19 cellular contexts compared by ENCODE assay signal in genomic region chr22:20092477-20092854, GRCh38. TPM values are rescaled to one million over a fixed set of nuclear protein-coding genes. Genes with fewer than 3 reads are reported as not detected.
DNase-seq lines count a peak whose midpoint lies in the region; ATAC-seq, FAIRE-seq and TF ChIP-seq lines count a peak whose summit lies in the region.
"Had no signal": no experiment of that assay in that cellular context is flagged by ENCODE, and none has a peak within 500 bp of the region (broad histone marks: within the 10 kb centered on the region; RNA-seq: fewer than 3 reads in every experiment).

No MANE protein-coding gene starts in this region.

- H3K27ac Mint-ChIP-seq in activated CD8-positive, alpha-beta memory T cell treated with anti-CD3 and anti-CD28 coated beads, Interleukin-2, amount 10 ng/mL, durations not matched to agents 7 days and 5 days, result peak overlapping the region; percentile 88
- peak overlapping the region; percentile 91 for H3K27ac Mint-ChIP-seq in CD8-positive, alpha-beta T cell
- H3K27ac Mint-ChIP-seq: IgD-negative memory B cell had no signal

- no peak overlapping the region for H2BK15ac ChIP-seq in neuronal stem cell (ENCODE audit: low read length)

- H3K4ac ChIP-seq in neuronal stem cell (ENCODE audit: low read length), result no peak overlapping the region

- H3K4me3 Mint-ChIP-seq in activated CD8-positive, alpha-beta memory T cell treated with anti-CD3 and anti-CD28 coated beads, Interleukin-2, amount 10 ng/mL, durations not matched to agents 7 days and 5 days, result no peak overlapping the region
- peak overlapping the region; percentile 66 for H3K4me3 Mint-ChIP-seq in CD8-positive, alpha-beta T cell

- no peak for TF ChIP-seq CTCF in CD8-positive, alpha-beta T cell (IDR thresholded peaks at IDR 0.05)
- no peak for TF ChIP-seq CTCF in K562 (IDR thresholded peaks at IDR 0.05 in 2 of 3, conservative IDR thresholded peaks at IDR 0.05 in 1 of 3; ENCODE audit: insufficient read depth in 2 of 3, low read depth in 1 of 3, low read length in 3 of 3)

- no peak overlapping the region for H3K23ac ChIP-seq in neuronal stem cell (ENCODE audit: low read depth, low read length, poor library complexity)

- no peak overlapping the region for H3K14ac ChIP-seq in neuronal stem cell (ENCODE audit: low read length)

- no peak for TF ChIP-seq EP300 in K562 (IDR thresholded peaks at IDR 0.05; ENCODE audit: low read length)

- H3K9me3 Mint-ChIP-seq in activated CD8-positive, alpha-beta memory T cell treated with anti-CD3 and anti-CD28 coated beads, Interleukin-2, amount 10 ng/mL, durations not matched to agents 7 days and 5 days (ENCODE audit: low read depth), result peaks cover 4% of the 10 kb centered on the region
- H3K9me3 Mint-ChIP-seq in CD8-positive, alpha-beta T cell, result peaks cover 2% of the 10 kb centered on the region
- H3K9me3 Mint-ChIP-seq: IgD-negative memory B cell had no signal

- peaks cover 78% of the 10 kb centered on the region for H3K4me1 Mint-ChIP-seq in activated CD8-positive, alpha-beta memory T cell treated with anti-CD3 and anti-CD28 coated beads, Interleukin-2, amount 10 ng/mL, durations not matched to agents 7 days and 5 days
- H3K4me1 Mint-ChIP-seq in CD8-positive, alpha-beta T cell (ENCODE audit: low read depth), result peaks cover 56% of the 10 kb centered on the region
- H3K4me1 Mint-ChIP-seq: IgD-negative memory B cell had no signal

- H3K9ac ChIP-seq in K562 (ENCODE audit: insufficient read depth in 1 of 2, low read depth in 2 of 2, low read length in 2 of 2), result peak overlapping the region in 1 of 2 experiments; percentile 22; a peak in 1 of 4 replicates
- H3K9ac ChIP-seq in neuronal stem cell (ENCODE audit: low read depth, low read length, poor library complexity), result peak overlapping the region; percentile 72
- H3K9ac ChIP-seq: BLaER1 treated with 17β-estradiol and CSF1 and Interleukin-3, amounts not matched to agents 10 nM and 100 nM had no signal

- POLR2A ChIA-PET in CD8-positive, alpha-beta T cell (lab: Charles Lee), result interaction anchor here (1.3 kb wide), 1 partner anchor 20 kb away, joined by 3 read pairs; no protein-coding TSS in a partner anchor
- POLR2A ChIA-PET in K562 (lab: Yijun Ruan, JAX), result interaction anchor here (1.6 to 19.4 kb wide), 3 partner anchors 10 to 71 kb away, joined by 4 to 513 read pairs (median 145); partner anchors contain the start of genes DGCR8, RANBP1, TANGO2 and TRMT2A

- peaks cover 42% of the 10 kb centered on the region for H3K4me1 ChIP-seq in CD8-positive, alpha-beta T cell (ENCODE audit: insufficient read depth, low read length)
- H3K4me1 ChIP-seq in K562 (replicated peaks in 1 of 2; ENCODE audit: control insufficient read depth in 2 of 2, insufficient read depth in 2 of 2, low read length in 2 of 2) (peaks cover 0 to 7% of the 10 kb centered on the region in 2 experiments; a peak in 2 of 5 replicates), neuronal stem cell (ENCODE audit: control insufficient read depth in 2 of 2, insufficient read depth in 1 of 2, low read depth in 1 of 2, low read length in 2 of 2) (no peaks in the 10 kb centered on the region)

- peaks cover 28% of the 10 kb centered on the region for H3K79me1 ChIP-seq in neuronal stem cell (ENCODE audit: low read depth, low read length)

- peaks cover 69% of the 10 kb centered on the region for H3K79me2 ChIP-seq in K562 (ENCODE audit: control insufficient read depth, insufficient read depth, low read length)

- no peak overlapping the region for H3K4me3 ChIP-seq in CD8-positive, alpha-beta T cell (ENCODE audit: low read depth, low read length)
- H3K4me3 ChIP-seq in K562, result no peak overlapping the region
- no peak overlapping the region for H3K4me3 ChIP-seq in neuronal stem cell (ENCODE audit: low read length in 2 of 2)
- H3K4me3 ChIP-seq: BLaER1 treated with 17β-estradiol and CSF1 and Interleukin-3, amounts not matched to agents 10 nM and 100 nM had no signal

- no peak for DNase-seq in activated CD8-positive, alpha-beta memory T cell treated with anti-CD3 and anti-CD28 coated beads, Interleukin-2, amount 10 ng/mL, durations not matched to agents 7 days and 5 days
- DNase-seq in activated CD8-positive, alpha-beta memory T cell treated with anti-CD3 and anti-CD28 coated beads, Interleukin-2, amount 50 U/mL, for 4 hours, result no peak
- no peak for DNase-seq in CD8-positive, alpha-beta T cell
- DNase-seq in K562 (ENCODE audit: extremely low read depth in 1 of 4, low spot score in 3 of 4) (no peak), neuronal stem cell (ENCODE audit: low spot score) (no peak), NCI-H2227 (lab: John Stamatoyannopoulos, UW; ENCODE audit: unreplicated experiment) (no peak), SKM-1 (lab: John Stamatoyannopoulos, UW; ENCODE audit: unreplicated experiment) (no peak)
- DNase-seq: DMS53; H7; NCI-H1417; NCI-H2029 treated with DMSO at 0.1 percent for 48 hours; NCI-H226; NCI-H526 treated with DMSO at 0.1 percent for 48 hours; NK-92 treated with Interleukin-12 subunit alpha and Interleukin-12 subunit beta, amount 100 ng/mL, for 24 hours; PC-3 had no signal

- no peaks in the 10 kb centered on the region for H3K9me3 ChIP-seq in CD8-positive, alpha-beta T cell (ENCODE audit: low read length)
- H3K9me3 ChIP-seq in K562 (replicated peaks; ENCODE audit: control insufficient read depth, insufficient read depth, low read depth, low read length), result no peaks in the 10 kb centered on the region; the same call in 1 of the 2 replicates
- H3K9me3 ChIP-seq in neuronal stem cell (replicated peaks in 1 of 2; ENCODE audit: control insufficient read depth in 2 of 2, insufficient read depth in 1 of 2, low read depth in 1 of 2, low read length in 2 of 2), result peaks cover 1 to 12% of the 10 kb centered on the region in 2 donors
- H3K9me3 ChIP-seq: BLaER1 treated with 17β-estradiol and CSF1 and Interleukin-3, amounts not matched to agents 10 nM and 100 nM had no signal

- H3K9me1 ChIP-seq in K562 (ENCODE audit: control insufficient read depth, insufficient read depth, low read length), result no peaks in the 10 kb centered on the region

- TF ChIP-seq POLR2A in K562 (conservative IDR thresholded peaks at IDR 0.05), result 0 out of 2 replicates have a peak, but pooled peaks have one; percentile 14

- H2AFZ ChIP-seq in K562 (ENCODE audit: low read depth, low read length) (no peak overlapping the region), neuronal stem cell (ENCODE audit: low read length) (no peak overlapping the region)

- H3K4me2 ChIP-seq in K562 (ENCODE audit: insufficient read depth, low read length) (no peak overlapping the region), neuronal stem cell (ENCODE audit: insufficient read depth, low read length, poor library complexity, severe bottlenecking) (no peak overlapping the region)
- H3K4me2 ChIP-seq: BLaER1 treated with 17β-estradiol and CSF1 and Interleukin-3, amounts not matched to agents 10 nM and 100 nM had no signal

- H3K27me3 Mint-ChIP-seq in activated CD8-positive, alpha-beta memory T cell treated with anti-CD3 and anti-CD28 coated beads, Interleukin-2, amount 10 ng/mL, durations not matched to agents 7 days and 5 days, result no peaks in the 10 kb centered on the region
- H3K27me3 Mint-ChIP-seq in CD8-positive, alpha-beta T cell (ENCODE audit: low read depth), result no peaks in the 10 kb centered on the region
- H3K27me3 Mint-ChIP-seq: IgD-negative memory B cell had no signal

- 91% methylated on average over 11 of the region's 11 CpGs for WGBS in K562 (ENCODE audit: insufficient coverage, low coverage, missing lambda C conversion rate)
- no CpG with 5 or more reads among the region's 11 CpGs for WGBS in neuronal stem cell (ENCODE audit: extremely low coverage in 2 of 2, insufficient read length in 2 of 2, insufficient replicate concordance in 1 of 2), 2 donors

- no peak for ATAC-seq in activated CD8-positive, alpha-beta memory T cell treated with anti-CD3 and anti-CD28 coated beads, Interleukin-2, amount 10 ng/mL, durations not matched to agents 7 days and 5 days
- no peak for ATAC-seq in CD8-positive, alpha-beta T cell
- ATAC-seq in K562, result no peak
- ATAC-seq in HG03039 (IDR thresholded peaks at IDR 0.05; ENCODE audit: unreplicated experiment), result no peak
- ATAC-seq: PC-3 had no signal

- H2BK12ac ChIP-seq in neuronal stem cell (ENCODE audit: low read length), result no peak overlapping the region

- in situ Hi-C loops in K562 (cut with MboI), result no loop called here

- H3K36me3 Mint-ChIP-seq in activated CD8-positive, alpha-beta memory T cell treated with anti-CD3 and anti-CD28 coated beads, Interleukin-2, amount 10 ng/mL, durations not matched to agents 7 days and 5 days, result peaks cover 82% of the 10 kb centered on the region
- H3K36me3 Mint-ChIP-seq in CD8-positive, alpha-beta T cell, result peaks cover 99% of the 10 kb centered on the region

- no peak overlapping the region for H4K8ac ChIP-seq in neuronal stem cell (ENCODE audit: low read depth, low read length)

- no peak for TF ChIP-seq RAD21 in K562 (CRISPR knock-in tag; conservative IDR thresholded peaks at IDR 0.05 in 1 of 2, IDR thresholded peaks at IDR 0.05 in 1 of 2)

- intact Hi-C loops in CD8-positive, alpha-beta T cell (cut with DNase I, micrococcal nuclease), result no loop called here
- intact Hi-C loops in K562 (cut with micrococcal nuclease), result no loop called here

- FAIRE-seq in K562 (lab: Jason Lieb, UNC), result no peak

- no peak overlapping the region for H4K91ac ChIP-seq in neuronal stem cell (ENCODE audit: low read depth, low read length, poor library complexity)

- no peak overlapping the region for H2AK5ac ChIP-seq in neuronal stem cell (ENCODE audit: low read depth, low read length)

- H4K20me1 ChIP-seq in K562 (replicated peaks; ENCODE audit: control insufficient read depth, insufficient read depth, low read length), result peaks cover 10% of the 10 kb centered on the region; the same call in 1 of the 2 replicates

- H3K27me3 ChIP-seq in CD8-positive, alpha-beta T cell (ENCODE audit: insufficient read depth, low read length), result no peaks in the 10 kb centered on the region
- H3K27me3 ChIP-seq in K562 (ENCODE audit: control insufficient read depth in 2 of 2, insufficient read depth in 2 of 2, low read length in 2 of 2) (no peaks in the 10 kb centered on the region), neuronal stem cell (ENCODE audit: control insufficient read depth in 3 of 3, insufficient read depth in 3 of 3, low read depth in 1 of 3, low read length in 3 of 3) (no peaks in the 10 kb centered on the region)
- H3K27me3 ChIP-seq: BLaER1 treated with 17β-estradiol and CSF1 and Interleukin-3, amounts not matched to agents 10 nM and 100 nM had no signal

- peak overlapping the region; percentile 34 for H3K27ac ChIP-seq in CD8-positive, alpha-beta T cell (ENCODE audit: low read depth, low read length)
- no peak overlapping the region for H3K27ac ChIP-seq in K562 (ENCODE audit: extremely low read depth, low read depth, low read length)
- no peak overlapping the region for H3K27ac ChIP-seq in neuronal stem cell (replicated peaks; ENCODE audit: low read length)
- H3K27ac ChIP-seq: BLaER1 treated with 17β-estradiol and CSF1 and Interleukin-3, amounts not matched to agents 10 nM and 100 nM had no signal

- H2BK5ac ChIP-seq in neuronal stem cell (ENCODE audit: low read length), result no peak overlapping the region

- no peak overlapping the region for H3K18ac ChIP-seq in neuronal stem cell (ENCODE audit: low read length)

- BruUV-seq in K562 (replicated peaks; lab: Mats Ljungman, UMichigan), result no TSS peak

- peaks cover 54% of the 10 kb centered on the region for H3K36me3 ChIP-seq in CD8-positive, alpha-beta T cell (ENCODE audit: insufficient read depth, low read length)
- H3K36me3 ChIP-seq in K562 (ENCODE audit: control insufficient read depth, insufficient read depth, low read length), result peaks cover 99% of the 10 kb centered on the region
- H3K36me3 ChIP-seq in neuronal stem cell (replicated peaks in 1 of 2; ENCODE audit: control insufficient read depth in 2 of 2, insufficient read depth in 2 of 2, low read length in 2 of 2), result peaks cover 84 to 100% of the 10 kb centered on the region in 2 donors

- CTCF ChIA-PET in activated CD8-positive, alpha-beta memory T cell treated with anti-CD3 and anti-CD28 coated beads, Interleukin-2, amount 10 ng/mL, durations not matched to agents 7 days and 5 days (lab: Charles Lee), result no interaction called here
- CTCF ChIA-PET in CD8-positive, alpha-beta T cell (lab: Charles Lee), result interaction anchor here (1.6 to 6.9 kb wide), 2 partner anchors 16 to 19 kb away, joined by 3 to 26 read pairs; no protein-coding TSS in a partner anchor
- CTCF ChIA-PET in K562 (lab: Yijun Ruan, JAX; ENCODE audit: low intra/inter-chr PET ratio), result interaction anchor here (0.6 kb wide), 1 partner anchor 64 kb away, joined by 3 read pairs; no protein-coding TSS in a partner anchor

- H2BK120ac ChIP-seq in neuronal stem cell (ENCODE audit: low read depth, low read length), result no peak overlapping the region

RNA-seq across cellular contexts. Expression of gene DGCR8, which starts 12.4 kb away (rescaled TPM):
- 10 to 100 TPM; 70.4 to 71.9 TPM for total RNA-seq in activated CD8-positive, alpha-beta memory T cell treated with anti-CD3 and anti-CD28 coated beads, Interleukin-2, amount 10 ng/mL, durations not matched to agents 7 days and 5 days
- total RNA-seq in CD8-positive, alpha-beta T cell, result 10 to 100 TPM; 16.9 to 22.1 TPM
- 638 and 1,105 TPM in 2 replicates for total RNA-seq in K562 (2011; cell fraction: chromatin; rRNA removed; ENCODE audit: low replicate concordance)
- 550 and 577 TPM in 2 replicates for total RNA-seq in K562 (2011; cell fraction: nucleolus; rRNA removed)
- total RNA-seq in K562 (2011; cell fraction: nucleoplasm; rRNA removed), result 502 and 511 TPM in 2 replicates
- total RNA-seq in K562 (2014; rRNA removed), result 107 and 108 TPM in 2 replicates
- 43.7 and 49.4 TPM in 2 replicates for total RNA-seq in K562 (2014; rRNA removed; fragmentation: Illumina TruSeq; extraction: Trizol)
- 80.1 and 81.2 TPM in 2 replicates for total RNA-seq in K562 (2015; rRNA removed; fragmentation: Illumina TruSeq; extraction: Trizol)
- 116 and 119 TPM in 2 replicates for total RNA-seq in K562 (2021)
- polyA plus RNA-seq in K562 (2011; rRNA removed), result 81.8 and 155 TPM in 2 replicates
- 51.2 and 92.7 TPM in 2 replicates for polyA plus RNA-seq in K562 (2011; cell fraction: cytosol; rRNA removed)
- 1,167 and 1,418 TPM in 2 replicates for polyA plus RNA-seq in K562 (2011; cell fraction: nucleus; rRNA removed)
- polyA plus RNA-seq in K562 (2012), result 76.7 and 85.3 TPM in 2 replicates
- polyA plus RNA-seq in K562 (2014; fragmentation: Illumina TruSeq; extraction: Trizol), result 70.4 and 75.0 TPM in 2 replicates
- polyA plus RNA-seq in K562 (2014; fragmentation: Nextera tagmentation; extraction: Ambion mirVana), result 1 to 10 TPM; 5.9 to 7.7 TPM
- 135 and 144 TPM in 2 replicates for polyA plus RNA-seq in K562 (2014; rRNA removed)
- 62.1 and 82.0 TPM in 2 replicates for polyA minus RNA-seq in K562 (2011; rRNA and poly(A)+ RNA removed)
- polyA minus RNA-seq in K562 (2011; cell fraction: cytosol; rRNA and poly(A)+ RNA removed), result 35.2 and 46.4 TPM in 2 replicates
- polyA minus RNA-seq in K562 (2011; cell fraction: nucleus; rRNA and poly(A)+ RNA removed), result 210 and 349 TPM in 2 replicates
- 16.3 TPM for polyA plus RNA-seq in neuronal stem cell (2013, experiment 1 of 2)
- polyA plus RNA-seq in neuronal stem cell (2013, experiment 2 of 2), result 16.3 TPM

RNA-seq across cellular contexts. Expression of gene RANBP1, which starts 23.4 kb away (rescaled TPM):
- 100 to 1,000 TPM; 318 to 345 TPM for total RNA-seq in activated CD8-positive, alpha-beta memory T cell treated with anti-CD3 and anti-CD28 coated beads, Interleukin-2, amount 10 ng/mL, durations not matched to agents 7 days and 5 days
- 10 to 100 TPM; 61.5 to 66.2 TPM for total RNA-seq in CD8-positive, alpha-beta T cell
- total RNA-seq in K562 (2011; cell fraction: chromatin; rRNA removed; ENCODE audit: low replicate concordance), result 525 and 801 TPM in 2 replicates
- total RNA-seq in K562 (2011; cell fraction: nucleolus; rRNA removed), result 523 and 591 TPM in 2 replicates
- total RNA-seq in K562 (2011; cell fraction: nucleoplasm; rRNA removed), result 545 and 554 TPM in 2 replicates
- total RNA-seq in K562 (2014; rRNA removed) (2,045 and 2,260 TPM in 2 replicates), K562 (2014; rRNA removed; fragmentation: Illumina TruSeq; extraction: Trizol) (1,191 and 1,409 TPM in 2 replicates), K562 (2015; rRNA removed; fragmentation: Illumina TruSeq; extraction: Trizol) (1,591 and 1,659 TPM in 2 replicates), K562 (2021) (1,289 and 1,311 TPM in 2 replicates)
- polyA plus RNA-seq in K562 (2011; rRNA removed) (1,082 and 1,351 TPM in 2 replicates), K562 (2014; fragmentation: Illumina TruSeq; extraction: Trizol) (1,518 and 1,621 TPM in 2 replicates), K562 (2014; fragmentation: Nextera tagmentation; extraction: Ambion mirVana) (100 to 1,000 TPM; 162 to 207 TPM), K562 (2014; rRNA removed) (2,237 and 2,891 TPM in 2 replicates)
- polyA plus RNA-seq in K562 (2011; cell fraction: cytosol; rRNA removed), result 950 and 1,655 TPM in 2 replicates
- 1,008 and 1,512 TPM in 2 replicates for polyA plus RNA-seq in K562 (2011; cell fraction: nucleus; rRNA removed)
- polyA plus RNA-seq in K562 (2012), result 795 and 1,074 TPM in 2 replicates
- polyA minus RNA-seq in K562 (2011; rRNA and poly(A)+ RNA removed), result 896 and 959 TPM in 2 replicates
- polyA minus RNA-seq in K562 (2011; cell fraction: cytosol; rRNA and poly(A)+ RNA removed), result 618 and 835 TPM in 2 replicates
- polyA minus RNA-seq in K562 (2011; cell fraction: nucleus; rRNA and poly(A)+ RNA removed), result 183 and 414 TPM in 2 replicates
- 496 TPM for polyA plus RNA-seq in neuronal stem cell (2013, experiment 1 of 2)
- polyA plus RNA-seq in neuronal stem cell (2013, experiment 2 of 2), result 494 TPM

RNA-seq across cellular contexts. Expression of gene TRMT2A, which starts 24.6 kb away (rescaled TPM):
- 100 to 1,000 TPM in 1 of 2 experiments, 10 to 100 TPM in 1; 98.1 to 140 TPM for total RNA-seq in activated CD8-positive, alpha-beta memory T cell treated with anti-CD3 and anti-CD28 coated beads, Interleukin-2, amount 10 ng/mL, durations not matched to agents 7 days and 5 days
- 10 to 100 TPM; 57.8 to 62.8 TPM for total RNA-seq in CD8-positive, alpha-beta T cell
- total RNA-seq in K562 (2011; cell fraction: chromatin; rRNA removed; ENCODE audit: low replicate concordance), result 249 and 785 TPM in 2 replicates
- 623 and 778 TPM in 2 replicates for total RNA-seq in K562 (2011; cell fraction: nucleolus; rRNA removed)
- total RNA-seq in K562 (2011; cell fraction: nucleoplasm; rRNA removed), result 344 and 378 TPM in 2 replicates
- total RNA-seq in K562 (2014; rRNA removed) (203 and 254 TPM in 2 replicates), K562 (2014; rRNA removed; fragmentation: Illumina TruSeq; extraction: Trizol) (31.5 and 47.4 TPM in 2 replicates), K562 (2015; rRNA removed; fragmentation: Illumina TruSeq; extraction: Trizol) (151 and 170 TPM in 2 replicates), K562 (2021) (222 and 242 TPM in 2 replicates)
- polyA plus RNA-seq in K562 (2011; rRNA removed) (102 and 189 TPM in 2 replicates), K562 (2014; fragmentation: Illumina TruSeq; extraction: Trizol) (140 and 177 TPM in 2 replicates), K562 (2014; fragmentation: Nextera tagmentation; extraction: Ambion mirVana) (1 to 10 TPM; 1.6 to 6.6 TPM), K562 (2014; rRNA removed) (258 and 265 TPM in 2 replicates)
- polyA plus RNA-seq in K562 (2011; cell fraction: cytosol; rRNA removed), result 155 and 253 TPM in 2 replicates
- polyA plus RNA-seq in K562 (2011; cell fraction: nucleus; rRNA removed), result 1,476 and 1,701 TPM in 2 replicates
- 173 and 189 TPM in 2 replicates for polyA plus RNA-seq in K562 (2012)
- polyA minus RNA-seq in K562 (2011; rRNA and poly(A)+ RNA removed), result 57.9 and 72.9 TPM in 2 replicates
- 87.3 and 128 TPM in 2 replicates for polyA minus RNA-seq in K562 (2011; cell fraction: cytosol; rRNA and poly(A)+ RNA removed)
- polyA minus RNA-seq in K562 (2011; cell fraction: nucleus; rRNA and poly(A)+ RNA removed), result 286 and 369 TPM in 2 replicates
- polyA plus RNA-seq in neuronal stem cell (2013, experiment 1 of 2), result 21.2 TPM
- polyA plus RNA-seq in neuronal stem cell (2013, experiment 2 of 2), result 21.9 TPM

RNA-seq across cellular contexts. Expression of gene ZDHHC8, which starts 39.1 kb away (rescaled TPM):
- total RNA-seq in activated CD8-positive, alpha-beta memory T cell treated with anti-CD3 and anti-CD28 coated beads, Interleukin-2, amount 10 ng/mL, durations not matched to agents 7 days and 5 days, result 10 to 100 TPM; 57.9 to 66.3 TPM
- 10 to 100 TPM; 39.3 to 43.4 TPM for total RNA-seq in CD8-positive, alpha-beta T cell
- total RNA-seq in K562 (2011; cell fraction: chromatin; rRNA removed; ENCODE audit: low replicate concordance), result 77.3 and 229 TPM in 2 replicates
- 110 and 113 TPM in 2 replicates for total RNA-seq in K562 (2011; cell fraction: nucleolus; rRNA removed)
- 89.5 and 103 TPM in 2 replicates for total RNA-seq in K562 (2011; cell fraction: nucleoplasm; rRNA removed)
- total RNA-seq in K562 (2014; rRNA removed) (16.4 and 27.9 TPM in 2 replicates), K562 (2014; rRNA removed; fragmentation: Illumina TruSeq; extraction: Trizol) (4.5 and 7.5 TPM in 2 replicates), K562 (2015; rRNA removed; fragmentation: Illumina TruSeq; extraction: Trizol) (9.8 and 11.3 TPM in 2 replicates), K562 (2021) (99.5 and 109 TPM in 2 replicates)
- polyA plus RNA-seq in K562 (2011; rRNA removed) (21.3 and 39.4 TPM in 2 replicates), K562 (2014; fragmentation: Illumina TruSeq; extraction: Trizol) (34.6 and 58.2 TPM in 2 replicates), K562 (2014; fragmentation: Nextera tagmentation; extraction: Ambion mirVana) (under 1 TPM; 0.04 to 0.15 TPM), K562 (2014; rRNA removed) (74.5 and 108 TPM in 2 replicates)
- polyA plus RNA-seq in K562 (2011; cell fraction: cytosol; rRNA removed), result 30.5 and 34.1 TPM in 2 replicates
- 388 and 500 TPM in 2 replicates for polyA plus RNA-seq in K562 (2011; cell fraction: nucleus; rRNA removed)
- polyA plus RNA-seq in K562 (2012), result 47.3 and 69.3 TPM in 2 replicates
- polyA minus RNA-seq in K562 (2011; rRNA and poly(A)+ RNA removed), result 5.1 and 6.4 TPM in 2 replicates
- 26.3 and 42.5 TPM in 2 replicates for polyA minus RNA-seq in K562 (2011; cell fraction: cytosol; rRNA and poly(A)+ RNA removed)
- 38.9 and 55.3 TPM in 2 replicates for polyA minus RNA-seq in K562 (2011; cell fraction: nucleus; rRNA and poly(A)+ RNA removed)
- 44.3 TPM for polyA plus RNA-seq in neuronal stem cell (2013, experiment 1 of 2)
- 42.8 TPM for polyA plus RNA-seq in neuronal stem cell (2013, experiment 2 of 2)

RNA-seq across cellular contexts. Expression of gene CCDC188, which starts 58.4 kb away (rescaled TPM):
- total RNA-seq in activated CD8-positive, alpha-beta memory T cell treated with anti-CD3 and anti-CD28 coated beads, Interleukin-2, amount 10 ng/mL, durations not matched to agents 7 days and 5 days, result not detected
- not detected for total RNA-seq in CD8-positive, alpha-beta T cell
- not detected in 2 replicates for total RNA-seq in K562 (2011; cell fraction: chromatin; rRNA removed; ENCODE audit: low replicate concordance)
- not detected in 2 replicates for total RNA-seq in K562 (2011; cell fraction: nucleolus; rRNA removed)
- total RNA-seq in K562 (2011; cell fraction: nucleoplasm; rRNA removed), result not detected in 2 replicates
- total RNA-seq in K562 (2014; rRNA removed) (not detected in 2 replicates), K562 (2014; rRNA removed; fragmentation: Illumina TruSeq; extraction: Trizol) (not detected in 2 replicates), K562 (2015; rRNA removed; fragmentation: Illumina TruSeq; extraction: Trizol) (not detected in 2 replicates), K562 (2021) (not detected in 2 replicates)
- polyA plus RNA-seq in K562 (2011; rRNA removed) (not detected in 2 replicates), K562 (2014; fragmentation: Illumina TruSeq; extraction: Trizol) (not detected in 2 replicates), K562 (2014; fragmentation: Nextera tagmentation; extraction: Ambion mirVana) (not detected), K562 (2014; rRNA removed) (not detected in 2 replicates)
- polyA plus RNA-seq in K562 (2011; cell fraction: cytosol; rRNA removed), result not detected in 2 replicates
- not detected in 2 replicates for polyA plus RNA-seq in K562 (2011; cell fraction: nucleus; rRNA removed)
- 0.26 TPM in 1 of 2 replicates, not detected in the other for polyA plus RNA-seq in K562 (2012)
- polyA minus RNA-seq in K562 (2011; rRNA and poly(A)+ RNA removed), result not detected in 2 replicates
- polyA minus RNA-seq in K562 (2011; cell fraction: cytosol; rRNA and poly(A)+ RNA removed), result not detected in 2 replicates
- polyA minus RNA-seq in K562 (2011; cell fraction: nucleus; rRNA and poly(A)+ RNA removed), result not detected in 2 replicates
- polyA plus RNA-seq in neuronal stem cell (2013, experiment 1 of 2), result not detected
- not detected for polyA plus RNA-seq in neuronal stem cell (2013, experiment 2 of 2)
- total RNA-seq: A172, H7, PC-3 had no signal
- polyA plus RNA-seq: IgD-negative memory B cell had no signal

Comparison
In these comparisons a context has a peak if more than half of its experiments do, and no peak if none do; other contexts are left out.
1. RNA of gene RANBP1, which starts 23.4 kb away (total RNA-seq): 523 to 2,260 TPM in K562 and 318 to 345 TPM in activated CD8-positive, alpha-beta memory T cell treated with anti-CD3 and anti-CD28 coated beads, Interleukin-2, amount 10 ng/mL, durations not matched to agents 7 days and 5 days; 61.5 to 66.2 TPM in CD8-positive, alpha-beta T cell; every median in the first group is over 4 times any median in the second.